Comparison of ENCODE assay signal across 28 cellular contexts in genomic region chr9:87562062-87562461, GRCh38.
"Had no signal": no experiment of that assay in that cellular context is flagged by ENCODE, and none has a peak within 500 bp of the region (broad histone marks: within the 10 kb centered on the region; RNA-seq: fewer than 3 reads in every experiment).

No MANE protein-coding gene starts in this region.

- H3K4me3 ChIP-seq: left lung, lower lobe of right lung, neural progenitor cell, ovary, smooth muscle cell, stomach, suprapubic skin, thoracic aorta, tibial artery, upper lobe of right lung had no signal

- H3K4me1 ChIP-seq: neural progenitor cell had no signal

- DNase-seq: hypothalamus; immature natural killer cell; kidney; left colon; left lung; lower lobe of right lung; mammary epithelial cell; mesenchymal stem cell; naive B cell; natural killer cell; nephron progenitor cell; ovary; right cardiac atrium; stimulated activated CD4-positive, alpha-beta T cell treated with anti-CD3 and anti-CD28 coated beads, Interleukin-1b, Interleukin-23, amount 100 ng/mL, for 48 hours; stimulated activated CD4-positive, alpha-beta T cell treated with anti-CD3 and anti-CD28 coated beads, Interleukin-2, amount 100 ng/mL, for 48 hours; stimulated activated naive B cell treated with anti-CD40 and anti-IgM and Interleukin-4, amounts not matched to agents 10 μg/mL and 1 μg/mL and 100 μg/mL, for 72 hours; stimulated activated naive CD8-positive, alpha-beta T cell treated with anti-CD3 and anti-CD28 coated beads, Interleukin-15, Interleukin-2, amounts not matched to agents 100 U/mL and 50 U/mL, for 24 hours; stomach; tibial artery; trophoblast cell; upper lobe of right lung had no signal

- ATAC-seq: left colon; left lung; lower lobe of right lung; natural killer cell; right cardiac atrium; stimulated activated naive B cell treated with anti-CD40 and anti-IgM and Interleukin-4, amounts not matched to agents 10 μg/mL and 1 μg/mL and 100 μg/mL, for 72 hours; stimulated activated naive CD8-positive, alpha-beta T cell treated with anti-CD3 and anti-CD28 coated beads, Interleukin-15, Interleukin-2, amounts not matched to agents 100 U/mL and 50 U/mL, for 24 hours; upper lobe of right lung had no signal

- H3K4me3 Mint-ChIP-seq: immature natural killer cell; naive B cell; natural killer cell; nephron progenitor cell; neural progenitor cell; stimulated activated naive B cell treated with anti-CD40 and anti-IgM and Interleukin-4, amounts not matched to agents 10 μg/mL and 1 μg/mL and 100 μg/mL, for 72 hours had no signal

- H3K27ac Mint-ChIP-seq: immature natural killer cell; natural killer cell; nephron progenitor cell; neural progenitor cell; progenitor cell of endocrine pancreas; stimulated activated naive B cell treated with anti-CD40 and anti-IgM and Interleukin-4, amounts not matched to agents 10 μg/mL and 1 μg/mL and 100 μg/mL, for 72 hours had no signal

- H2AFZ ChIP-seq: neural progenitor cell had no signal

- H3K27me3 ChIP-seq: left lung, neural progenitor cell, ovary, stomach, suprapubic skin, tibial artery, upper lobe of right lung had no signal

- H3K9me3 Mint-ChIP-seq: immature natural killer cell; nephron progenitor cell; neural progenitor cell; stimulated activated naive B cell treated with anti-CD40 and anti-IgM and Interleukin-4, amounts not matched to agents 10 μg/mL and 1 μg/mL and 100 μg/mL, for 72 hours had no signal

- H3K27me3 Mint-ChIP-seq: progenitor cell of endocrine pancreas had no signal

- H3K9ac ChIP-seq: neural progenitor cell had no signal

- H3K36me3 ChIP-seq: left lung, lower lobe of right lung, neural progenitor cell, ovary, stomach, suprapubic skin, thoracic aorta, tibial artery, upper lobe of right lung had no signal

- H3K27ac ChIP-seq: left lung, lower lobe of right lung, neural progenitor cell, ovary, stomach, suprapubic skin, thoracic aorta, tibial artery, upper lobe of right lung had no signal

- H3K36me3 Mint-ChIP-seq: naive B cell, natural killer cell had no signal

- FAIRE-seq: islet of Langerhans, kidney, urothelium cell line had no signal

- H3K9me3 ChIP-seq: left lung, lower lobe of right lung, ovary, stomach, suprapubic skin, thoracic aorta, tibial artery, upper lobe of right lung had no signal

- H3K4me1 Mint-ChIP-seq: immature natural killer cell, naive B cell had no signal

- H3K4me2 ChIP-seq: neural progenitor cell, smooth muscle cell had no signal
